In the genomic region with DNA sequence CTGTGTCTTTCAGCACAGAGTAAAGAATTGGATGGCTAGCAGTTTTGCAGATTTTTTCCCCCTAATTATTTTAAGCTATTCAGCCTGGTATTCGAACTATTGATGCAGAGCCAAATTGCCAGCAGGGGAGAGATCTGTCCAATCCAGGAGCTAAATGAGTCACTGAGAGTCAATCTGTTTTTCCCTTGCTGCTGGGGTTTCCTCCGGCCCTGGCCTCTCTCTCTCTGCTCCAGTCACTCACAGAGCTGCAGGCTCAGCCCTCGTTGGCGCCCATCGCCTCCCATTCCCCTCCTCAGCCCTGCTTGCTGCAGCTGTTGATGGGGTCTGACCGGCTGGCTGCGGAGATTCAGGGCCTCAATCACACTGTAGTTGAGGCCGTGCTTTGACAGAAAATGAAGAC, we compare ENCODE assay signal across 7 cellular contexts.
DNase-seq lines count a peak whose midpoint lies in the region; ATAC-seq and TF ChIP-seq lines count a peak whose summit lies in the region.
"Not testable (repeated sequence)": the region's sequence is repeated elsewhere in the genome, so short reads cannot be mapped to it uniquely, and the experiment has no call there.

No MANE protein-coding gene starts in this region.

- not testable (repeated sequence) for H3K27me3 ChIP-seq in HUES48 (ENCODE audit: control insufficient read depth, insufficient read depth, low read length); foreskin keratinocyte; neuronal stem cell (ENCODE audit: control insufficient read depth in 3 of 3, insufficient read depth in 3 of 3, low read depth in 1 of 3, low read length in 3 of 3)

- peak overlapping the region; percentile 71 for H2AFZ ChIP-seq in neuronal stem cell (ENCODE audit: low read length)

- H2BK12ac ChIP-seq in neuronal stem cell (ENCODE audit: low read length), result not testable (repeated sequence)

- not testable (repeated sequence) for H4K91ac ChIP-seq in neuronal stem cell (ENCODE audit: low read depth, low read length, poor library complexity)

- not testable (repeated sequence) for H3K4ac ChIP-seq in neuronal stem cell (ENCODE audit: low read length)

- not testable (repeated sequence) for H3K23ac ChIP-seq in neuronal stem cell (ENCODE audit: low read depth, low read length, poor library complexity)

- not testable (repeated sequence) for H3K4me3 ChIP-seq in HUES48 (ENCODE audit: low read depth, low read length); neuronal stem cell (ENCODE audit: low read length in 2 of 2)

- not testable (repeated sequence) for H2BK120ac ChIP-seq in neuronal stem cell (ENCODE audit: low read depth, low read length)

- H3K9me3 ChIP-seq in HUES48 (ENCODE audit: control insufficient read depth, insufficient read depth, low read length); neuronal stem cell (replicated peaks in 1 of 2; ENCODE audit: control insufficient read depth in 2 of 2, insufficient read depth in 1 of 2, low read depth in 1 of 2, low read length in 2 of 2): not testable (repeated sequence)

- WGBS in neuronal stem cell (ENCODE audit: extremely low coverage in 2 of 2, insufficient read length in 2 of 2, insufficient replicate concordance in 1 of 2), 2 donors, result no CpG with 5 or more reads among the region's 8 CpGs

- ATAC-seq in SK-N-SH treated with all-trans-retinoic acid at 6 μM for 48 hours (peak; percentile 65), foreskin keratinocyte (peak; percentile 58)

- H2BK5ac ChIP-seq in neuronal stem cell (ENCODE audit: low read length), result not testable (repeated sequence)

- not testable (repeated sequence) for H3K4me2 ChIP-seq in neuronal stem cell (ENCODE audit: insufficient read depth, low read length, poor library complexity, severe bottlenecking)

- H3K36me3 ChIP-seq in HUES48 (ENCODE audit: control insufficient read depth, insufficient read depth, low read length); neuronal stem cell (replicated peaks in 1 of 2; ENCODE audit: control insufficient read depth in 2 of 2, insufficient read depth in 2 of 2, low read length in 2 of 2): not testable (repeated sequence)

- H4K8ac ChIP-seq in neuronal stem cell (ENCODE audit: low read depth, low read length), result not testable (repeated sequence)

- TF ChIP-seq CTCF in foreskin keratinocyte (conservative IDR thresholded peaks at IDR 0.05), result not testable (repeated sequence)

- H2BK15ac ChIP-seq in neuronal stem cell (ENCODE audit: low read length), result peak overlapping the region; percentile 71

- H3K4me1 ChIP-seq in HUES48 (ENCODE audit: control insufficient read depth, insufficient read depth, low read length) (peaks cover 31% of the 10 kb centered on the region), neuronal stem cell (ENCODE audit: control insufficient read depth in 2 of 2, insufficient read depth in 1 of 2, low read depth in 1 of 2, low read length in 2 of 2) (peaks cover 7 to 10% of the 10 kb centered on the region in 2 donors)
- H3K4me1 ChIP-seq in foreskin keratinocyte, result not testable (repeated sequence)

- not testable (repeated sequence) for H3K14ac ChIP-seq in neuronal stem cell (ENCODE audit: low read length)

- H2AK5ac ChIP-seq in neuronal stem cell (ENCODE audit: low read depth, low read length), result not testable (repeated sequence)

- DNase-seq in EL (peak; percentile 49), cerebellum (ENCODE audit: low spot score) (peak; percentile 69), foreskin keratinocyte (peak in 1 of 2 donors; percentile 27), iPS-NIHi11 (ENCODE audit: low spot score) (peak; percentile 16), neuronal stem cell (ENCODE audit: low spot score) (peak; percentile 17)

- not testable (repeated sequence) for H3K9ac ChIP-seq in HUES48 (ENCODE audit: low read depth, low read length)
- H3K9ac ChIP-seq in neuronal stem cell (ENCODE audit: low read depth, low read length, poor library complexity), result peak overlapping the region; percentile 68

- H3K79me1 ChIP-seq in neuronal stem cell (ENCODE audit: low read depth, low read length), result not testable (repeated sequence)

- H3K27ac ChIP-seq in HUES48 (ENCODE audit: low read depth, low read length) (peak overlapping the region; percentile 59), neuronal stem cell (replicated peaks; ENCODE audit: low read length) (peak overlapping the region; percentile 54)
- not testable (repeated sequence) for H3K27ac ChIP-seq in foreskin keratinocyte

- H3K18ac ChIP-seq in neuronal stem cell (ENCODE audit: low read length), result peak overlapping the region; percentile 74
